Comparison of ENCODE assay signal across 9 cellular contexts in the genomic region with DNA sequence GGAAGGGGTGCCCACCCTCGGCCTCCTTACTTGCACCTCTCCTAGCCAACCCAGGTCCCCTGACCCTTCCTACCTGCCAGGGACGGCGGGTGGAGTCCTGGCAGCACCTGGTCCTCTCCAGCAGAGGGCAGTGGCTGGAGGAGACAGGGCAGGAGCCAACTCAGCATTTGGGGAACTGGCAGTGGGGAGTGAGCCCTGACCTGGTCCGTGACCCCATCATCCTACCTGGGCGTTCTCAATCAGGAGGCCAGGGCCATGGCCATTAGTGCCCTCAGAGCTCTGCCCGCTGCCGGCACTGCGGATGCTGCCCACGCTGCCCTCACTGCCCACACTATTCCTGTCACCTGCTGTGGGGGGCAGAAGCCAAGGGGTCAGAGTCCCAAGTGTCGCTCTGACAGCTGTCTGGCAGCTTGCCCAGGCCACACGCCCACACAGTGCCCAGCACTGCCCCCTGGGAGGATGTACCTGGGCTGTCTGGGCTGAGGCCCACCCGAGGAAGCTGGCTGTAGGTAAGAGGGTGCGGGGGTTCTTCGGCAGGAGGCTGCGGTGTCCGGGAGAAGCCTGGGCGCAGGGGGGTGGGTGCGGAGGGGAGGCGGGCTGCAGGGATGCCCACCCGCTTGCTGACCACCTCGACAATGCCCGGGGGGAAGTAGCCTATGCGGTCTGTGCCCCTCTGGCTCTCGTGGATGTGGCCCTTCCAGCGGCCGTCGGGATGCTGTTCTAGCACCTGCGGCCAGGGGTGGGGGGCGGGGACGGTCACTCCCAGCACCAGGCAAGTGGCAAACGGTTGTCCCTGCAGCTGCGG. TPM values are rescaled to one million over a fixed set of nuclear protein-coding genes. Genes with fewer than 3 reads are reported as not detected.
DNase-seq lines count a peak whose midpoint lies in the region; ATAC-seq and TF ChIP-seq lines count a peak whose summit lies in the region.
"Had no signal": no experiment of that assay in that cellular context is flagged by ENCODE, and none has a peak within 500 bp of the region (broad histone marks: within the 10 kb centered on the region; RNA-seq: fewer than 3 reads in every experiment).

No MANE protein-coding gene starts in this region.

- no peak overlapping the region for H3K4me3 Mint-ChIP-seq in chondrocyte (ENCODE audit: unreplicated experiment)
- peak overlapping the region in 1 of 10 donors; percentile 62 for H3K4me3 Mint-ChIP-seq in naive thymus-derived CD8-positive, alpha-beta T cell
- H3K4me3 Mint-ChIP-seq: dendritic cell treated with granulocyte-macrophage colony-stimulating factor and Interleukin-4, amounts not matched to agents 40 ng/mL and 50 ng/mL, for 4 days had no signal

- no peak overlapping the region for H3K4me3 ChIP-seq in GM23248

- no peaks in the 10 kb centered on the region for H4K20me1 ChIP-seq in GM23248 (ENCODE audit: insufficient read depth)

- no peaks in the 10 kb centered on the region for H3K27me3 Mint-ChIP-seq in chondrocyte (ENCODE audit: low read depth)
- no peaks in the 10 kb centered on the region for H3K27me3 Mint-ChIP-seq in naive thymus-derived CD8-positive, alpha-beta T cell

- POLR2A ChIA-PET in naive thymus-derived CD8-positive, alpha-beta T cell (lab: Charles Lee) = interaction anchor here (0.5 to 2.0 kb wide), 5 partner anchors 12 to 271 kb away, joined by 3 to 8 read pairs (median 4); partner anchors contain the start of gene TSEN54

- H2AFZ ChIP-seq in GM23248 = no peak overlapping the region

- H3K36me3 Mint-ChIP-seq in chondrocyte (ENCODE audit: low read depth) = peaks cover 8% of the 10 kb centered on the region
- H3K36me3 Mint-ChIP-seq in naive thymus-derived CD8-positive, alpha-beta T cell = peaks cover 0 to 5% (median 2%) of the 10 kb centered on the region in 3 donors

- no peaks in the 10 kb centered on the region for H3K4me1 ChIP-seq in GM23248 (ENCODE audit: insufficient read depth)

- no peaks in the 10 kb centered on the region for H3K9me3 Mint-ChIP-seq in chondrocyte (ENCODE audit: low read depth)
- no peaks in the 10 kb centered on the region for H3K9me3 Mint-ChIP-seq in naive thymus-derived CD8-positive, alpha-beta T cell
- H3K9me3 Mint-ChIP-seq: dendritic cell treated with granulocyte-macrophage colony-stimulating factor and Interleukin-4, amounts not matched to agents 40 ng/mL and 50 ng/mL, for 4 days had no signal

- no peak overlapping the region for H3K9ac ChIP-seq in GM23248

- H3K27ac Mint-ChIP-seq in chondrocyte (ENCODE audit: unreplicated experiment) = no peak overlapping the region
- no peak overlapping the region for H3K27ac Mint-ChIP-seq in naive thymus-derived CD8-positive, alpha-beta T cell
- H3K27ac Mint-ChIP-seq: dendritic cell treated with granulocyte-macrophage colony-stimulating factor and Interleukin-4, amounts not matched to agents 40 ng/mL and 50 ng/mL, for 4 days had no signal

- H3K9me2 ChIP-seq in GM23248 (ENCODE audit: insufficient read depth) = no peaks in the 10 kb centered on the region

- H3K79me2 ChIP-seq in GM23248 (ENCODE audit: insufficient read depth) = no peaks in the 10 kb centered on the region

- in situ Hi-C loops in GM23248 (cut with MboI) = no loop called here

- 83 to 85% methylated on average over 12 to 32 of the region's 32 CpGs for WGBS in GM23248 (ENCODE audit: low coverage in 1 of 2, low lambda C conversion rate in 2 of 2, missing lambda C conversion rate in 2 of 2), 2 experiments

- H3K4me1 Mint-ChIP-seq in chondrocyte (ENCODE audit: low read depth) = peaks cover 13% of the 10 kb centered on the region
- no peaks in the 10 kb centered on the region for H3K4me1 Mint-ChIP-seq in naive thymus-derived CD8-positive, alpha-beta T cell

- peak; percentile 73 for TF ChIP-seq CTCF in chondrocyte (IDR thresholded peaks at IDR 0.05)

- no peaks in the 10 kb centered on the region for H3K27me3 ChIP-seq in GM23248 (replicated peaks; ENCODE audit: insufficient read depth)

- H3F3A ChIP-seq in GM23248 (ENCODE audit: insufficient read depth) = no peaks in the 10 kb centered on the region

- DNase-seq in AML-193 (lab: John Stamatoyannopoulos, UW) (peak; percentile 43 to 56), GM23248 (peak; percentile 48), SW480 (ENCODE audit: low spot score) (peak; percentile 49), chondrocyte (ENCODE audit: low spot score) (no peak)
- DNase-seq in naive thymus-derived CD8-positive, alpha-beta T cell = peak in 5 of 10 donors; percentile 20 to 48 (median 32)

- no peak overlapping the region for H3K4me2 ChIP-seq in GM23248 (ENCODE audit: unreplicated experiment)

- H3K9me3 ChIP-seq in GM23248 (ENCODE audit: low read depth) = no peaks in the 10 kb centered on the region

- peak; percentile 61 to 80 for ATAC-seq in naive thymus-derived CD8-positive, alpha-beta T cell
- ATAC-seq in HG03457 (IDR thresholded peaks at IDR 0.05; ENCODE audit: unreplicated experiment) (no peak), HG02763 (IDR thresholded peaks at IDR 0.05; ENCODE audit: unreplicated experiment) (no peak), HG02759 (IDR thresholded peaks at IDR 0.05; ENCODE audit: unreplicated experiment) (no peak)

- H3K36me3 ChIP-seq in GM23248 (ENCODE audit: low read depth) = peaks cover 4% of the 10 kb centered on the region; the same call in 1 of the 2 replicates

- no peak overlapping the region for H3K27ac ChIP-seq in GM23248

RNA-seq across cellular contexts. Expression of gene CASKIN2, which starts 10.8 kb away (rescaled TPM):
- total RNA-seq in GM23248 (2014; rRNA removed; shearing (Covaris generic)) = 6.2 and 9.2 TPM in 2 replicates
- 1.9 and 2.0 TPM in 2 replicates for polyA plus RNA-seq in GM23248 (2016; fragmentation: Nextera tagmentation; extraction: Ambion mirVana)
- total RNA-seq in chondrocyte = 27.1 to 30.4 TPM (median 30.3 TPM) in 3 replicates
- total RNA-seq in naive thymus-derived CD8-positive, alpha-beta T cell = under 1 TPM; 0.65 to 0.80 TPM
- polyA plus RNA-seq in naive thymus-derived CD8-positive, alpha-beta T cell = under 1 TPM; 0.05 to 0.62 (median 0.61) TPM

RNA-seq across cellular contexts. Expression of gene TSEN54, which starts 11.8 kb away (rescaled TPM):
- 10.7 and 25.4 TPM in 2 replicates for total RNA-seq in GM23248 (2014; rRNA removed; shearing (Covaris generic))
- 7.9 and 9.8 TPM in 2 replicates for polyA plus RNA-seq in GM23248 (2016; fragmentation: Nextera tagmentation; extraction: Ambion mirVana)
- total RNA-seq in chondrocyte = 11.0 to 14.6 TPM (median 12.2 TPM) in 3 replicates
- total RNA-seq in naive thymus-derived CD8-positive, alpha-beta T cell = 10 to 100 TPM; 53.1 to 54.4 TPM
- 100 to 1,000 TPM in 2 of 3 donors, 10 to 100 TPM in 1; 98.2 to 121 (median 103) TPM for polyA plus RNA-seq in naive thymus-derived CD8-positive, alpha-beta T cell

RNA-seq across cellular contexts. Expression of gene LLGL2, which starts 20.9 kb away (rescaled TPM):
- total RNA-seq in GM23248 (2014; rRNA removed; shearing (Covaris generic)) = not detected in 2 replicates
- not detected in 2 replicates for polyA plus RNA-seq in GM23248 (2016; fragmentation: Nextera tagmentation; extraction: Ambion mirVana)
- 1.4 to 1.8 TPM (median 1.5 TPM) in 3 replicates for total RNA-seq in chondrocyte
- total RNA-seq in naive thymus-derived CD8-positive, alpha-beta T cell = 10 to 100 TPM; 30.3 to 30.6 TPM
- 10 to 100 TPM; 13.4 to 21.8 (median 15.0) TPM for polyA plus RNA-seq in naive thymus-derived CD8-positive, alpha-beta T cell

RNA-seq across cellular contexts. Expression of gene TMEM94, which starts 48.1 kb away (rescaled TPM):
- 24.5 and 54.0 TPM in 2 replicates for total RNA-seq in GM23248 (2014; rRNA removed; shearing (Covaris generic))
- polyA plus RNA-seq in GM23248 (2016; fragmentation: Nextera tagmentation; extraction: Ambion mirVana) = 11.4 and 14.3 TPM in 2 replicates
- total RNA-seq in chondrocyte = 45.6 to 52.3 TPM (median 49.5 TPM) in 3 replicates
- total RNA-seq in naive thymus-derived CD8-positive, alpha-beta T cell = 100 to 1,000 TPM; 102 to 108 TPM
- polyA plus RNA-seq in naive thymus-derived CD8-positive, alpha-beta T cell = 10 to 100 TPM in 2 of 3 donors, 1 to 10 TPM in 1; 8.4 to 23.5 (median 11.5) TPM

Comparison
In these comparisons a context has a peak if more than half of its experiments do, and no peak if none do; other contexts are left out.
1. ATAC-seq: peak in naive thymus-derived CD8-positive, alpha-beta T cell (2 of 2); none in HG03457 (single experiment), HG02763 (single experiment) and HG02759 (single experiment).
2. RNA of gene LLGL2, which starts 20.9 kb away (total RNA-seq): 30.3 to 30.6 TPM in naive thymus-derived CD8-positive, alpha-beta T cell; 1.4 to 1.8 TPM in chondrocyte and not detected in GM23248; every median in the first group is over 10 times any median in the second.